8 cellular contexts compared by ENCODE assay signal in genomic region chr6:20409427-20409971, GRCh38. TPM values are rescaled to one million over a fixed set of nuclear protein-coding genes. Genes with fewer than 3 reads are reported as not detected.
DNase-seq lines count a peak whose midpoint lies in the region; ATAC-seq and TF ChIP-seq lines count a peak whose summit lies in the region.

No MANE protein-coding gene starts in this region.

- intact Hi-C loops in CD14-positive monocyte (cut with micrococcal nuclease), result loop anchor here (10.0 kb wide), 1 partner anchor 75 kb away; no protein-coding TSS in a partner anchor
- intact Hi-C loops in ascending aorta (cut with DNase I), result loop anchor here (10.0 kb wide), 1 partner anchor 565 kb away; no protein-coding TSS in a partner anchor
- intact Hi-C loops in left colon (cut with DNase I, micrococcal nuclease), result loop anchor here in 1 of 2 donors (10.0 kb wide), 1 partner anchor 115 kb away; no protein-coding TSS in a partner anchor

- H3K27me3 ChIP-seq in ascending aorta, result no peaks in the 10 kb centered on the region

- H3K9me3 Mint-ChIP-seq in CD14-positive monocyte, result no peaks in the 10 kb centered on the region

- no peaks in the 10 kb centered on the region for H3K36me3 ChIP-seq in ascending aorta

- peaks cover 24 to 27% of the 10 kb centered on the region in 2 donors for H3K36me3 Mint-ChIP-seq in CD14-positive monocyte

- TF ChIP-seq CTCF in CD14-positive monocyte (IDR thresholded peaks at IDR 0.05) (no peak), ascending aorta (IDR thresholded peaks at IDR 0.05) (no peak)

- H3K4me1 Mint-ChIP-seq in CD14-positive monocyte, result peaks cover 86% of the 10 kb centered on the region

- DNase-seq in CD14-positive monocyte (ENCODE audit: low spot score), result no peak
- DNase-seq in ascending aorta (ENCODE audit: low spot score in 2 of 2), result no peak
- DNase-seq in activated CD4-positive, CD25-positive, alpha-beta regulatory T cell treated with anti-CD3 and anti-CD28 coated beads, Interleukin-2, amount 50 U/mL, for 72 hours, result no peak
- no peak for DNase-seq in left colon
- no peak for DNase-seq in stimulated activated CD4-positive, alpha-beta T cell treated with anti-CD3 and anti-CD28 coated beads, Interleukin-2, amount 100 ng/mL, for 24 hours
- DNase-seq in SKM-1 treated with dmso at 0.1 percent for 144 hours (lab: John Stamatoyannopoulos, UW; ENCODE audit: unreplicated experiment), result no peak

- peaks cover 0 to 2% (median 0%) of the 10 kb centered on the region in 3 donors for H3K27me3 Mint-ChIP-seq in CD14-positive monocyte (ENCODE audit: low read depth in 3 of 3)

- peak overlapping the region; percentile 55 to 58 for H3K27ac ChIP-seq in ascending aorta

- ATAC-seq in GM19372 (IDR thresholded peaks at IDR 0.05; ENCODE audit: low read depth, unreplicated experiment) (peak; percentile 88), HG03280 (IDR thresholded peaks at IDR 0.05; ENCODE audit: unreplicated experiment) (peak; percentile 88), left colon (no peak)

- no peaks in the 10 kb centered on the region for H3K9me3 ChIP-seq in ascending aorta

- H3K4me3 ChIP-seq in ascending aorta, result peak overlapping the region in 1 of 2 donors; percentile 42

- H3K4me1 ChIP-seq in ascending aorta, result peaks cover 2 to 36% of the 10 kb centered on the region in 2 donors

- H3K27ac Mint-ChIP-seq in CD14-positive monocyte, result peak overlapping the region in 6 of 7 donors; percentile 1 to 85 (median 73)

- peak overlapping the region; percentile 18 to 35 for H3K4me3 Mint-ChIP-seq in CD14-positive monocyte

RNA-seq across cellular contexts. Expression of gene E2F3, which starts 7.8 kb away (rescaled TPM):
- polyA plus RNA-seq in CD14-positive monocyte, result 1 to 10 TPM; 7.5 to 8.9 TPM
- total RNA-seq in ascending aorta (1.1 TPM), left colon (1 to 10 TPM; 9.1 to 9.5 TPM)
